In genomic region chr18:48946329-48946835, GRCh38 we compare ENCODE assay signal across 8 cellular contexts. TPM values are rescaled to one million over a fixed set of nuclear protein-coding genes. Genes with fewer than 3 reads are reported as not detected.
DNase-seq lines count a peak whose midpoint lies in the region; ATAC-seq and TF ChIP-seq lines count a peak whose summit lies in the region.

No MANE protein-coding gene starts in this region.

- TF ChIP-seq CTCF in dorsolateral prefrontal cortex (IDR thresholded peaks at IDR 0.05 in 54 of 56, conservative IDR thresholded peaks at IDR 0.05 in 2 of 56; ENCODE audit: low read depth in 1 of 56, partially characterized antibody in 56 of 56) (no peak), GM13977 (IDR thresholded peaks at IDR 0.05; ENCODE audit: extremely low read depth, insufficient read depth, missing control alignments) (no peak)

- no peak for ATAC-seq in GM21515 (IDR thresholded peaks at IDR 0.05; ENCODE audit: unreplicated experiment)

- in situ Hi-C loops in GM13977 (cut with MboI; ENCODE audit: low pct_unique_long_range_greater_than_20kb, low sequenced_read_pairs, unreplicated experiment) = no loop called here

- intact Hi-C loops in dorsolateral prefrontal cortex (cut with DNase I) = loop anchor here (2.0 to 10.0 kb wide), 4 partner anchors 84 to 468 kb away; no protein-coding TSS in a partner anchor
- intact Hi-C loops in posterior vena cava (cut with DNase I) = loop anchor here (5.0 to 10.0 kb wide), 5 partner anchors 84 to 272 kb away; no protein-coding TSS in a partner anchor

- peak overlapping the region in 54 of 59 donors; percentile 4 to 100 (median 83) for H3K27ac ChIP-seq in dorsolateral prefrontal cortex

- peak; percentile 32 to 66 for DNase-seq in NCI-H526 (lab: John Stamatoyannopoulos, UW)
- no peak for DNase-seq in dorsolateral prefrontal cortex
- peak; percentile 70 for DNase-seq in posterior vena cava (ENCODE audit: low spot score)
- DNase-seq in GM13977 (ENCODE audit: low spot score) = no peak
- no peak for DNase-seq in activated naive CD4-positive, alpha-beta T cell (lab: John Stamatoyannopoulos, UW)
- DNase-seq in activated CD4-positive, CD25-positive, alpha-beta regulatory T cell (lab: John Stamatoyannopoulos, UW) = no peak

- H3K4me3 ChIP-seq in GM08714 (ENCODE audit: low read length) (peak overlapping the region; percentile 81), dorsolateral prefrontal cortex (peak overlapping the region in 58 of 59 donors; percentile 67 to 94 (median 84))

- H3K27me3 ChIP-seq in dorsolateral prefrontal cortex = no peaks in the 10 kb centered on the region

RNA-seq across cellular contexts. Expression of gene SMAD7, which starts 4.4 kb away (rescaled TPM):
- total RNA-seq in dorsolateral prefrontal cortex (10 to 100 TPM; 14.2 to 34.2 (median 23.6) TPM), posterior vena cava (10 to 100 TPM; 34.7 to 36.8 TPM)

Comparison
In these comparisons a context has a peak if more than half of its experiments do, and no peak if none do; other contexts are left out.
1. DNase-seq: peak in NCI-H526 (2 of 2) and posterior vena cava (single experiment); none in dorsolateral prefrontal cortex (0 of 10), GM13977 (single experiment), activated naive CD4-positive, alpha-beta T cell (0 of 4) and activated CD4-positive, CD25-positive, alpha-beta regulatory T cell (0 of 4).